In the genomic region with DNA sequence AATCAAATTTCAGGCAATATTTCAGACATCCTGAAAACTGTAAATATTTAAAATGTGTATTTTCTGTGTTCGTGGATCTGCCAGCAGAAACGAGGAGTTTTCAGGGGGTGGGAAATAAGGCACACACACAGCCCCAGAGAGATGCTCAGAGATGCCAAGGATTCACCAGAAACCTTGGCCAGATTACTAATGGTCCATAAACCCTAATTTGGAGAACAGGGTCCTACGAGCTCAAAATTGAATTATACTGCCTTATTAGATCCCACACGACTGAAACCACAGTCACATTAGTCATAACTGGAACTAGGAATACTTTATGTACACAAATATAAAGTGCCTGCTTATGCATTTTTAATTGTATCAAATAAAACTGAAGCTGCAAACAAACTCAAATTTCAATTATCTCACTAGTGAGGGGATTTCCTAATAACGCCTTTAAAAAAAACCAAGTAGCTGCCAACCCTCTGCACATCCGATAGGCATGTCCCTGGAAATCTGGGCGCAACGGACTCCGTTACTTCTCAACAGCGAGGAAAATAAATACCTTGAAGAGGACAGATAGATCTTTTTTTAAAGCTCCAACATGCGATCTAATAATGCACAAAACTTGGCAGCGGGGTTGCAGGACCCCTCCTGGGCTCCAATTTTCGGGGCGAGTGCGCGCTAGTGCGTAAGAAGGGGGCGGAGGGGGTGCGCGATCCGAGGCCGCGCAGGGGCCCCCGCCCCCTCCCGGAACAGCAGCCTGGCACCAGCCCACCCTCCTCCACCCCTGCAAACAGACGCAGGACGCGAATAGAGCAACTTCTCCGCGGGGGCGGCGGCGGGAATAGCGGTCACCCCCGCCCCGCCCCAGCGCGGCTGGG, we compare ENCODE assay signal across 7 cellular contexts. TPM values are rescaled to one million over a fixed set of nuclear protein-coding genes. Genes with fewer than 3 reads are reported as not detected.
DNase-seq lines count a peak whose midpoint lies in the region; ATAC-seq and TF ChIP-seq lines count a peak whose summit lies in the region.

No MANE protein-coding gene starts in this region.

- H3K4me1 ChIP-seq in uterus, result peaks cover 4 to 8% of the 10 kb centered on the region in 2 donors

- ATAC-seq in GM18498 (IDR thresholded peaks at IDR 0.05; ENCODE audit: unreplicated experiment) (peak; percentile 21), HG02678 (IDR thresholded peaks at IDR 0.05; ENCODE audit: unreplicated experiment) (peak; percentile 17)

- H3K27me3 ChIP-seq in uterus, result no peaks in the 10 kb centered on the region

- H3K4me3 ChIP-seq in foreskin fibroblast (ENCODE audit: low read depth in 1 of 2, low read length in 2 of 2) (peak overlapping the region; percentile 62 to 86), uterus (peak overlapping the region; percentile 63 to 65)

- H3K36me3 ChIP-seq in uterus, result no peaks in the 10 kb centered on the region

- no peaks in the 10 kb centered on the region for H3K9me3 ChIP-seq in uterus

- peak overlapping the region; percentile 89 to 93 for H3K27ac ChIP-seq in uterus

- no peak for TF ChIP-seq CTCF in foreskin fibroblast (IDR thresholded peaks at IDR 0.05; ENCODE audit: low read depth, low read length)
- TF ChIP-seq CTCF in uterus (IDR thresholded peaks at IDR 0.05), result no peak

- intact Hi-C loops in uterus (cut with DNase I; ENCODE audit: low total_unique reads), result no loop called here

- DNase-seq in NCI-H526 treated with DMSO at 0.1 percent for 48 hours (lab: John Stamatoyannopoulos, UW) (peak; percentile 41), activated T-helper 1 cell treated with Interleukin-2 at 50 U/mL for 16 hours (ENCODE audit: low read depth) (peak; percentile 34), foreskin fibroblast (peak; percentile 26 to 67), nucleus accumbens (lab: John Stamatoyannopoulos, UW) (peak in 33 of 56 donors; percentile 2 to 71 (median 19)), uterus (peak; percentile 27 to 30)

- TF ChIP-seq POLR2A in uterus (IDR thresholded peaks at IDR 0.05), result no peak

RNA-seq across cellular contexts. Expression of a gene that starts 0.9 kb away (rescaled TPM):
- total RNA-seq in uterus, result 10 to 100 TPM; 21.5 to 97.6 (median 53.7) TPM

Comparison
In these comparisons a context has a peak if more than half of its experiments do, and no peak if none do; other contexts are left out.
1. Peak in every context shown above with its lines: DNase-seq, ATAC-seq, H3K4me3 ChIP-seq and H3K27ac ChIP-seq.